ENCODE assay signal across 8 cellular contexts in the genomic region with DNA sequence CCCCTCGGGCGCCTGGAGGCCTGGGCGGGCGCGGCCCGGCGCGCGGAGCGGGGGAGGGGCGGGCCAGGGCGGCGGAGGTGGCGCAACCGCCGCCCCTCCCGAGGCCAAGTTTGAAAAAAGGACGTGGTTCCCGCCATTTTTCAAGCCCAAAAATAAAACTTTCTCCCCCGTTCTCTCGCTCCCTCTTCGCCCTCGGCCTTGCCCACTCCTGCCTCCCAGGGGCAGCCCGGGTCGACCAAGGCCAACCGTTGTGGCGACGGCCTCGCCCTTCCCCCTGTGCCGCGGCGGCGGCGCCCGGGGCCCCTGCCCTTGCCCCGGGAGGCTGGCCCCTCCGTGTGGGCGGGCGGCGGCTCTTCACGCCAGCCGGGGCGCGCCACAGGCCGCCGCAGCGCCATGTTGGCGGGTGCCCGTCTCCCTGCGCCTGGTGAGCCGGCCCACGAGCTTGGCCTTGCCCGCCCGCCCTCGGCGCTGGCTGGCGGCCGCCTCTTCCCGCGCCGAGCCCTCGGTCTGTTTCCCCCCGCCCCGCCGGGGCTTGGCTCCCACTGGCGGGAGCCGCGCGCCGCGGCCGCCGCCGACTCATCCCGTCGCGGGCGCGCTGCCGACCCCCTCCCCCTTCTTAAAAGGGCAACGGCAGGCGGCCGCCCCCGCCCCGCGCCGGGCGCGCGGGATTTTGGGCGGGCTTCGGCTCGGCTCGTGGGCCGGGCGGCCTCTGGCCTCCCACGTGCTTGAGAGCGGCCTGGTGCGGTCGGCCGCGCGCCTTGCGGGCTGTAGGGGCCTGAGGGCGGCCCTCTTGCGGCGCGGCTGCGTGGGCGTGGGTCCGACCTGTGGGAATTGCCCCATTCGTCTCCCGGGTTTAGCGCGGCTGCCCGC. TPM values are rescaled to one million over a fixed set of nuclear protein-coding genes. Genes with fewer than 3 reads are reported as not detected.
DNase-seq lines count a peak whose midpoint lies in the region; ATAC-seq and TF ChIP-seq lines count a peak whose summit lies in the region.

No MANE protein-coding gene starts in this region.

- H3K9ac ChIP-seq in OCI-LY1 (ENCODE audit: low read length) = peak overlapping the region; percentile 100
- peak overlapping the region; percentile 96 for H3K9ac ChIP-seq in mucosa of stomach (ENCODE audit: low read length)

- H3K36me3 Mint-ChIP-seq in activated T-cell treated with anti-CD3 and anti-CD28 coated beads, Interleukin-2, amount 50 U/mL, for 4 hours (ENCODE audit: insufficient read depth) = peaks cover 8% of the 10 kb centered on the region

- no peak overlapping the region for H2AFZ ChIP-seq in OCI-LY1 (ENCODE audit: low read length)

- H3K4me1 Mint-ChIP-seq in activated T-cell treated with anti-CD3 and anti-CD28 coated beads, Interleukin-2, amount 50 U/mL, for 4 hours (ENCODE audit: low read depth) = peaks cover 59% of the 10 kb centered on the region

- no peaks in the 10 kb centered on the region for H4K20me1 ChIP-seq in OCI-LY1 (ENCODE audit: insufficient read depth, low read length)

- ATAC-seq in HG03442 (IDR thresholded peaks at IDR 0.05; ENCODE audit: unreplicated experiment) = peak; percentile 26
- ATAC-seq in activated T-cell treated with anti-CD3 and anti-CD28 coated beads, Interleukin-2, amount 50 U/mL, for 4 hours = peak; percentile 39 to 40

- H3K27me3 ChIP-seq in OCI-LY1 (ENCODE audit: insufficient read depth, low read length) (no peaks in the 10 kb centered on the region), esophagus (ENCODE audit: control insufficient read depth in 1 of 2, insufficient read depth in 2 of 2, low read length in 2 of 2) (no peaks in the 10 kb centered on the region), mucosa of stomach (ENCODE audit: control insufficient read depth, insufficient read depth, low read length) (no peaks in the 10 kb centered on the region)

- peak overlapping the region; percentile 99 for H3K4me2 ChIP-seq in OCI-LY1 (ENCODE audit: low read length)

- peak; percentile 55 to 56 for DNase-seq in AML-193 (lab: John Stamatoyannopoulos, UW)
- DNase-seq in activated T-cell treated with anti-CD3 and anti-CD28 coated beads, Interleukin-2, amount 50 U/mL, for 4 hours = peak; percentile 82
- peak; percentile 52 to 71 for DNase-seq in stimulated activated CD8-positive, alpha-beta memory T cell treated with anti-CD3 and anti-CD28 coated beads, Interleukin-4, amount 100 ng/mL, for 4 hours (ENCODE audit: low read depth in 2 of 2, low spot score in 1 of 2)

- H3K9me2 ChIP-seq in OCI-LY1 (ENCODE audit: low read depth, low read length) = no peaks in the 10 kb centered on the region

- no peak for TF ChIP-seq CTCF in OCI-LY1 (IDR thresholded peaks at IDR 0.05; ENCODE audit: low read length)

- no peaks in the 10 kb centered on the region for H3F3A ChIP-seq in OCI-LY1 (ENCODE audit: insufficient read depth, low read length)

- TF ChIP-seq POLR2A in GM18951 (IDR thresholded peaks at IDR 0.05; ENCODE audit: extremely low read depth, insufficient read depth, insufficient read length) = peak; percentile 73

- H3K4me3 Mint-ChIP-seq in activated T-cell treated with anti-CD3 and anti-CD28 coated beads, Interleukin-2, amount 50 U/mL, for 4 hours = peak overlapping the region; percentile 70

- H3K36me3 ChIP-seq in OCI-LY1 (ENCODE audit: insufficient read depth, low read length) (peaks cover 4% of the 10 kb centered on the region; the same call in 1 of the 2 replicates), esophagus (ENCODE audit: control insufficient read depth in 2 of 2, insufficient read depth in 2 of 2, low read length in 1 of 2) (no peaks in the 10 kb centered on the region), mucosa of stomach (ENCODE audit: control insufficient read depth, insufficient read depth, low read length) (no peaks in the 10 kb centered on the region)

- H3K4me3 ChIP-seq in OCI-LY1 (ENCODE audit: low read depth, low read length, poor library complexity, severe bottlenecking) (peak overlapping the region; percentile 94), esophagus (ENCODE audit: low read depth in 1 of 2, low read length in 2 of 2) (peak overlapping the region; percentile 86 to 90), mucosa of stomach (ENCODE audit: low read length) (peak overlapping the region; percentile 46)

- H3K9me3 ChIP-seq in OCI-LY1 (ENCODE audit: low read length) = no peaks in the 10 kb centered on the region
- H3K9me3 ChIP-seq in esophagus (ENCODE audit: control insufficient read depth in 2 of 2, insufficient read depth in 1 of 2, low read depth in 1 of 2, low read length in 1 of 2) = no peaks in the 10 kb centered on the region
- no peaks in the 10 kb centered on the region for H3K9me3 ChIP-seq in mucosa of stomach (ENCODE audit: control insufficient read depth, low read length)

- 0 to 1% methylated on average over 70 to 116 of the region's 116 CpGs for WGBS in esophagus, 2 donors

- no peaks in the 10 kb centered on the region for H3K9me3 Mint-ChIP-seq in activated T-cell treated with anti-CD3 and anti-CD28 coated beads, Interleukin-2, amount 50 U/mL, for 4 hours

- H3K27me3 Mint-ChIP-seq in activated T-cell treated with anti-CD3 and anti-CD28 coated beads, Interleukin-2, amount 50 U/mL, for 4 hours (ENCODE audit: low read depth) = no peaks in the 10 kb centered on the region

- H3K27ac ChIP-seq in OCI-LY1 (ENCODE audit: low read depth, low read length, poor library complexity, severe bottlenecking) (peak overlapping the region; percentile 91), esophagus (ENCODE audit: low read depth in 2 of 2, low read length in 1 of 2) (peak overlapping the region; percentile 97 to 98)

- peaks cover 48% of the 10 kb centered on the region for H3K79me2 ChIP-seq in OCI-LY1 (ENCODE audit: insufficient read depth, low read length)

- H3K4me1 ChIP-seq in OCI-LY1 (ENCODE audit: insufficient read depth, low read length, severe bottlenecking) (peaks cover 64% of the 10 kb centered on the region), esophagus (ENCODE audit: control insufficient read depth in 2 of 2, insufficient read depth in 2 of 2, low read length in 1 of 2) (peaks cover 2 to 11% of the 10 kb centered on the region in 2 donors), mucosa of stomach (ENCODE audit: control insufficient read depth, insufficient read depth, low read length) (peaks cover 21% of the 10 kb centered on the region)

- in situ Hi-C loops in GM18951 (cut with MboI; ENCODE audit: low sequenced_read_pairs, unreplicated experiment) = no loop called here

RNA-seq across cellular contexts. Expression of a gene that starts 1.3 kb away (rescaled TPM):
- total RNA-seq in activated T-cell treated with anti-CD3 and anti-CD28 coated beads, Interleukin-2, amount 50 U/mL, for 4 hours = 100 to 1,000 TPM; 307 to 343 (median 326) TPM
- polyA plus RNA-seq in esophagus = 100 to 1,000 TPM in 1 of 2 donors, 10 to 100 TPM in 1; 74.5 to 116 TPM

RNA-seq across cellular contexts. Expression of a gene that starts 46.5 kb away (rescaled TPM):
- under 1 TPM; 0.46 to 0.61 (median 0.46) TPM for total RNA-seq in activated T-cell treated with anti-CD3 and anti-CD28 coated beads, Interleukin-2, amount 50 U/mL, for 4 hours
- polyA plus RNA-seq in esophagus = not detected

Comparison
In these comparisons a context has a peak if more than half of its experiments do, and no peak if none do; other contexts are left out.
1. Peak in every context shown above with its lines: DNase-seq, ATAC-seq, H3K4me3 ChIP-seq and H3K27ac ChIP-seq.